28 cellular contexts compared by ENCODE assay signal in genomic region chr20:49863666-49864065, GRCh38.
"Had no signal": no experiment of that assay in that cellular context is flagged by ENCODE, and none has a peak within 500 bp of the region (broad histone marks: within the 10 kb centered on the region; RNA-seq: fewer than 3 reads in every experiment).

No MANE protein-coding gene starts in this region.

- H3K9me3 ChIP-seq: adrenal gland, body of pancreas had no signal

- ATAC-seq: activated CD8-positive, alpha-beta T cell treated with anti-CD3 and anti-CD28 coated beads for 36 hours; activated naive CD8-positive, alpha-beta T cell treated with anti-CD3 and anti-CD28 coated beads, Interleukin-2, amount 50 U/mL, for 24 hours; activated T-cell treated with anti-CD3 and anti-CD28 coated beads, Interleukin-2, amount 50 U/mL, for 4 hours; activated T-helper 17 cell treated with anti-CD3 and anti-CD28 coated beads, Interleukin-2, amount 50 U/mL, for 72 hours; body of pancreas; effector memory CD8-positive, alpha-beta T cell; esophagus mucosa; WTC11 had no signal

- H3K27me3 ChIP-seq: adrenal gland, body of pancreas had no signal

- DNase-seq: activated CD4-positive, alpha-beta T cell treated with anti-CD3 and anti-CD28 coated beads for 1 hour; activated CD4-positive, alpha-beta T cell treated with anti-CD3 and anti-CD28 coated beads for 4 hours; activated CD4-positive, alpha-beta T cell treated with anti-CD3 and anti-CD28 coated beads, Interleukin-2, amount 50 U/mL, for 1 hour; activated CD4-positive, alpha-beta T cell treated with anti-CD3 and anti-CD28 coated beads, Interleukin-2, amount 50 U/mL, for 48 hours; activated CD8-positive, alpha-beta memory T cell treated with anti-CD3 and anti-CD28 coated beads for 24 hours; activated CD8-positive, alpha-beta T cell treated with anti-CD3 and anti-CD28 coated beads for 36 hours; activated effector memory CD4-positive, alpha-beta T cell treated with Interleukin-2 at 50 U/mL for 16 hours; activated gamma-delta T cell treated with Interleukin-2 at 50 U/mL for 16 hours; activated naive CD4-positive, alpha-beta T cell treated with Interleukin-2 at 50 U/mL for 16 hours; activated naive CD8-positive, alpha-beta T cell treated with anti-CD3 and anti-CD28 coated beads for 36 hours; activated naive CD8-positive, alpha-beta T cell treated with anti-CD3 and anti-CD28 coated beads, Interleukin-2, amount 50 U/mL, for 24 hours; activated T-cell treated with anti-CD3 and anti-CD28 coated beads, Interleukin-2, amount 50 U/mL, for 4 hours; amygdala; aorta; body of pancreas; cortex of kidney; dermis blood vessel endothelial cell; effector CD4-positive, alpha-beta T cell; effector memory CD8-positive, alpha-beta T cell; foreskin fibroblast; T-helper 2 cell had no signal

- FAIRE-seq: colon, endometrium, frontal cortex had no signal

- H3K4me1 ChIP-seq: adrenal gland, body of pancreas had no signal

- H3K27ac ChIP-seq: adrenal gland, body of pancreas had no signal

- H3K4me3 ChIP-seq: adrenal gland, body of pancreas had no signal
